Comparison of ENCODE assay signal across 13 cellular contexts in genomic region chr2:45922577-45922988, GRCh38.
DNase-seq lines count a peak whose midpoint lies in the region; FAIRE-seq and TF ChIP-seq lines count a peak whose summit lies in the region.
"Had no signal": no experiment of that assay in that cellular context is flagged by ENCODE, and none has a peak within 500 bp of the region (broad histone marks: within the 10 kb centered on the region; RNA-seq: fewer than 3 reads in every experiment).

No MANE protein-coding gene starts in this region.

- no peaks in the 10 kb centered on the region for H3K9me3 ChIP-seq in fibroblast of lung (ENCODE audit: control insufficient read depth, insufficient read depth, low read depth, low read length)
- no peaks in the 10 kb centered on the region for H3K9me3 ChIP-seq in small intestine (ENCODE audit: control insufficient read depth, low read depth)

- DNase-seq in NCI-H1092 (lab: John Stamatoyannopoulos, UW) = peak; percentile 56
- DNase-seq in NCI-H510A treated with DMSO at 0.1 percent for 48 hours (lab: John Stamatoyannopoulos, UW) = peak; percentile 68
- peak; percentile 75 to 76 for DNase-seq in fibroblast of lung (ENCODE audit: low read depth in 2 of 2)
- DNase-seq in small intestine = peak; percentile 28
- DNase-seq in stimulated activated CD4-positive, alpha-beta T cell treated with anti-CD3 and anti-CD28 coated beads, Interleukin-2, amount 100 ng/mL, for 48 hours = no peak
- no peak for DNase-seq in GM10266 (ENCODE audit: extremely low spot score)
- DNase-seq in activated CD4-positive, alpha-beta memory T cell treated with anti-CD3 and anti-CD28 coated beads for 36 hours = no peak
- no peak for DNase-seq in T-helper 9 cell
- DNase-seq: activated CD8-positive, alpha-beta T cell treated with anti-CD3 and anti-CD28 coated beads for 36 hours; aorta; GF-D8 had no signal

- H3K36me3 Mint-ChIP-seq in activated CD4-positive, alpha-beta memory T cell treated with anti-CD3 and anti-CD28 coated beads for 36 hours = no peaks in the 10 kb centered on the region

- CTCF ChIA-PET in activated CD4-positive, alpha-beta memory T cell treated with anti-CD3 and anti-CD28 coated beads for 36 hours (lab: Charles Lee) = no interaction called here

- no peaks in the 10 kb centered on the region for H4K20me1 ChIP-seq in fibroblast of lung (ENCODE audit: control insufficient read depth, extremely low read depth, insufficient read depth, low read length)

- H3K4me3 Mint-ChIP-seq in activated CD4-positive, alpha-beta memory T cell treated with anti-CD3 and anti-CD28 coated beads for 36 hours = no peak overlapping the region
- H3K4me3 Mint-ChIP-seq: activated CD8-positive, alpha-beta T cell treated with anti-CD3 and anti-CD28 coated beads for 36 hours; memory B cell had no signal

- intact Hi-C loops in activated CD4-positive, alpha-beta memory T cell treated with anti-CD3 and anti-CD28 coated beads for 36 hours (cut with micrococcal nuclease) = no loop called here

- no peaks in the 10 kb centered on the region for H3K9me3 Mint-ChIP-seq in activated CD4-positive, alpha-beta memory T cell treated with anti-CD3 and anti-CD28 coated beads for 36 hours
- H3K9me3 Mint-ChIP-seq: activated CD8-positive, alpha-beta T cell treated with anti-CD3 and anti-CD28 coated beads for 36 hours; memory B cell had no signal

- no peaks in the 10 kb centered on the region for H3K79me2 ChIP-seq in fibroblast of lung (ENCODE audit: control insufficient read depth, insufficient read depth, low read length)

- no peaks in the 10 kb centered on the region for H3K4me1 Mint-ChIP-seq in activated CD4-positive, alpha-beta memory T cell treated with anti-CD3 and anti-CD28 coated beads for 36 hours (ENCODE audit: low read depth)

- 55 to 69% (median 62%) methylated on average over 7 of the region's 7 CpGs for WGBS in small intestine, 3 donors

- H3K27me3 Mint-ChIP-seq in activated CD4-positive, alpha-beta memory T cell treated with anti-CD3 and anti-CD28 coated beads for 36 hours = no peaks in the 10 kb centered on the region
- H3K27me3 Mint-ChIP-seq: activated CD8-positive, alpha-beta T cell treated with anti-CD3 and anti-CD28 coated beads for 36 hours; memory B cell had no signal

- H3K27ac Mint-ChIP-seq in activated CD4-positive, alpha-beta memory T cell treated with anti-CD3 and anti-CD28 coated beads for 36 hours = no peak overlapping the region
- H3K27ac Mint-ChIP-seq: activated CD8-positive, alpha-beta T cell treated with anti-CD3 and anti-CD28 coated beads for 36 hours; memory B cell had no signal

- no peaks in the 10 kb centered on the region for H3K36me3 ChIP-seq in fibroblast of lung (ENCODE audit: control insufficient read depth, insufficient read depth, low read length)
- H3K36me3 ChIP-seq in small intestine (ENCODE audit: control insufficient read depth in 2 of 2, insufficient read depth in 2 of 2, low read length in 2 of 2) = no peaks in the 10 kb centered on the region

- H3K4me1 ChIP-seq in fibroblast of lung (ENCODE audit: control insufficient read depth, extremely low read depth, insufficient read depth, low read length) (no peaks in the 10 kb centered on the region), small intestine (ENCODE audit: control insufficient read depth in 2 of 2, insufficient read depth in 1 of 2, low read depth in 1 of 2, low read length in 1 of 2) (peaks cover 2 to 8% of the 10 kb centered on the region in 2 donors)

- H3K27me3 ChIP-seq in fibroblast of lung (ENCODE audit: control insufficient read depth, insufficient read depth, low read length) (no peaks in the 10 kb centered on the region), small intestine (ENCODE audit: control insufficient read depth in 2 of 2, insufficient read depth in 2 of 2, low read length in 2 of 2) (no peaks in the 10 kb centered on the region)

- TF ChIP-seq CTCF in fibroblast of lung (conservative IDR thresholded peaks at IDR 0.05 in 1 of 2, IDR thresholded peaks at IDR 0.05 in 1 of 2; ENCODE audit: low read depth in 1 of 2, low read length in 2 of 2) (no peak), GM10266 (IDR thresholded peaks at IDR 0.05; ENCODE audit: control insufficient read depth, insufficient read depth, low read depth, missing control alignments) (no peak)

- H3K4me3 ChIP-seq in fibroblast of lung (replicated peaks in 1 of 4; ENCODE audit: control extremely low read depth in 1 of 4, insufficient read depth in 1 of 4, low read depth in 3 of 4, low read length in 4 of 4) (no peak overlapping the region), small intestine (ENCODE audit: low read depth in 1 of 2, low read length in 2 of 2) (no peak overlapping the region)
- H3K4me3 ChIP-seq: skin epidermis had no signal

- no peak overlapping the region for H3K9ac ChIP-seq in fibroblast of lung (ENCODE audit: insufficient read depth, low read length)

- no peak overlapping the region for H2AFZ ChIP-seq in fibroblast of lung (ENCODE audit: low read length)

- H3K4me2 ChIP-seq in fibroblast of lung (ENCODE audit: extremely low read depth, insufficient read depth, low read length) = no peak overlapping the region

- no peak for FAIRE-seq in small intestine (lab: Jason Lieb, UNC)

- H3K27ac ChIP-seq in fibroblast of lung (ENCODE audit: insufficient read depth, low read length) = no peak overlapping the region
- no peak overlapping the region for H3K27ac ChIP-seq in small intestine (ENCODE audit: low read depth in 1 of 2, low read length in 1 of 2)
- H3K27ac ChIP-seq: skin epidermis had no signal

- POLR2A ChIA-PET in activated CD4-positive, alpha-beta memory T cell treated with anti-CD3 and anti-CD28 coated beads for 36 hours (lab: Charles Lee) = no interaction called here

Comparison
In these comparisons a context has a peak if more than half of its experiments do, and no peak if none do; other contexts are left out.
1. DNase-seq: peak in NCI-H1092 (single experiment), NCI-H510A treated with DMSO at 0.1 percent for 48 hours (single experiment), fibroblast of lung (2 of 2) and small intestine (single experiment); none in stimulated activated CD4-positive, alpha-beta T cell treated with anti-CD3 and anti-CD28 coated beads, Interleukin-2, amount 100 ng/mL, for 48 hours (0 of 2), GM10266 (single experiment), activated CD4-positive, alpha-beta memory T cell treated with anti-CD3 and anti-CD28 coated beads for 36 hours (single experiment) and T-helper 9 cell (single experiment).